ENCODE assay signal across 13 cellular contexts in the genomic region with DNA sequence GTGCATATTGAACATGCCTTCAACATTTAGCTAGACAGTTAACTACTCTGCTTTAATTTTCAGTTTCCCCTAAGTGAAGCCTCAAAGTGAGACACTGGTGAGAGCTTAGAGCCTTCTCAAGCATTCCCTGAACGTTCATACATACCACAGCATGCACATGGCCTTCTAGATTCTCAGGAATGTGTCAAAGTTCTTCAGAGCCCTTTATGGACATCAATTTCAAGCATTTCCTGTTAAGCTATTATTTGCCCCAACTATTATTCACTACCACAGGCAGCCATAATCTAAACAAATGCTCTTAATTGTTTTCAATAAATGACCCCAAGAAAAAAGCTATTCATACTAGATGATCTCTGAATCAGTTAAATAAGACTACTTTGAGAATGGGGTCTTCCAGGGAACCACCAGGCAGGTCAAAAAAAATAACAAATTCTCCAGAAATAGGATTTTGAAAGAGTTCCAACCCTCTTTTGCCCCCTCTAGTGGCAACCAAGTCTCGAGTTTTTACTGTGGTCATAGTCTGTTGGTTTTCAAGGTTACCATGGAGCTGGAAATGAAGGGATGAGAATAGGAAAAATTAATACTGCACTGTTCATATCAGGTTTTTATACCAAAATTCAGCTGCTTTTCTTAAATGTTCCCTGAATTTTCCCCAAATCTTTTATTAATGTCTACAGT.
DNase-seq lines count a peak whose midpoint lies in the region; ATAC-seq and TF ChIP-seq lines count a peak whose summit lies in the region.
"Had no signal": no experiment of that assay in that cellular context is flagged by ENCODE, and none has a peak within 500 bp of the region (broad histone marks: within the 10 kb centered on the region; RNA-seq: fewer than 3 reads in every experiment).

No MANE protein-coding gene starts in this region.

- peak; percentile 58 for TF ChIP-seq CTCF in A673 (conservative IDR thresholded peaks at IDR 0.05; ENCODE audit: low read depth, low read length)
- TF ChIP-seq CTCF in GM12873 (IDR thresholded peaks at IDR 0.05; ENCODE audit: insufficient read depth, low read depth, low read length, missing control alignments) = peak; percentile 13
- TF ChIP-seq CTCF in PC-9 (conservative IDR thresholded peaks at IDR 0.05) = peak; percentile 52; the same call in 1 of the 2 replicates
- TF ChIP-seq CTCF in foreskin fibroblast (IDR thresholded peaks at IDR 0.05; ENCODE audit: low read depth, low read length) = peak; percentile 34
- TF ChIP-seq CTCF in GM13977 (IDR thresholded peaks at IDR 0.05; ENCODE audit: extremely low read depth, insufficient read depth, missing control alignments) = no peak

- H3K27me3 ChIP-seq in A673 (replicated peaks; ENCODE audit: insufficient read depth, low read depth, low read length, poor library complexity) (no peaks in the 10 kb centered on the region), PC-9 (ENCODE audit: insufficient read depth, low read depth) (no peaks in the 10 kb centered on the region)
- H3K27me3 ChIP-seq: BLaER1 treated with 17β-estradiol and CSF1 and Interleukin-3, amounts not matched to agents 10 nM and 100 nM had no signal

- H3K36me3 ChIP-seq in A673 (ENCODE audit: insufficient read depth, low read length, poor library complexity, severe bottlenecking) (no peaks in the 10 kb centered on the region), PC-9 (ENCODE audit: low read depth) (no peaks in the 10 kb centered on the region)
- H3K36me3 ChIP-seq: BLaER1 treated with 17β-estradiol and CSF1 and Interleukin-3, amounts not matched to agents 10 nM and 100 nM had no signal

- H3K27ac ChIP-seq in A673 (ENCODE audit: low read depth, low read length, poor library complexity, severe bottlenecking) = no peak overlapping the region
- H3K27ac ChIP-seq in PC-9 = no peak overlapping the region
- H3K27ac ChIP-seq: BLaER1 treated with 17β-estradiol and CSF1 and Interleukin-3, amounts not matched to agents 10 nM and 100 nM had no signal

- in situ Hi-C loops in GM13977 (cut with MboI; ENCODE audit: low pct_unique_long_range_greater_than_20kb, low sequenced_read_pairs, unreplicated experiment) = no loop called here

- H3K9me2 ChIP-seq in PC-9 (ENCODE audit: insufficient read depth) = no peaks in the 10 kb centered on the region

- H3K4me3 ChIP-seq in A673 (ENCODE audit: low read depth, low read length, poor library complexity, severe bottlenecking) (no peak overlapping the region), PC-9 (no peak overlapping the region), foreskin fibroblast (ENCODE audit: low read depth in 1 of 2, low read length in 2 of 2) (no peak overlapping the region)
- H3K4me3 ChIP-seq: BLaER1 treated with 17β-estradiol and CSF1 and Interleukin-3, amounts not matched to agents 10 nM and 100 nM had no signal

- POLR2A ChIA-PET in A673 (lab: Charles Lee; ENCODE audit: low non-redundant PET) (no interaction called here), PC-9 (lab: Charles Lee; ENCODE audit: unreplicated experiment) (no interaction called here)

- H3K4me1 ChIP-seq in A673 (ENCODE audit: insufficient read depth, low read length, poor library complexity, severe bottlenecking) (peaks cover 9% of the 10 kb centered on the region), PC-9 (replicated peaks; ENCODE audit: insufficient read depth) (no peaks in the 10 kb centered on the region)
- H3K4me1 ChIP-seq: BLaER1 treated with 17β-estradiol and CSF1 and Interleukin-3, amounts not matched to agents 10 nM and 100 nM had no signal

- H3K9me3 ChIP-seq in A673 (ENCODE audit: low read depth, low read length, poor library complexity, severe bottlenecking) = peaks cover 7% of the 10 kb centered on the region
- no peaks in the 10 kb centered on the region for H3K9me3 ChIP-seq in PC-9 (ENCODE audit: insufficient read depth, low read depth)

- no peaks in the 10 kb centered on the region for H3K79me2 ChIP-seq in PC-9 (ENCODE audit: low read depth)

- CTCF ChIA-PET in A673 (lab: Charles Lee) = interaction anchor here (0.6 to 0.7 kb wide), 3 partner anchors 81 to 281 kb away, joined by 3 to 6 read pairs (median 4); no protein-coding TSS in a partner anchor
- CTCF ChIA-PET in PC-9 (lab: Charles Lee) = interaction anchor here (0.6 kb wide), 1 partner anchor 77 kb away, joined by 3 read pairs; no protein-coding TSS in a partner anchor

- H3F3A ChIP-seq in PC-9 (ENCODE audit: insufficient read depth, low read depth) = no peaks in the 10 kb centered on the region

- intact Hi-C loops in A673 (cut with micrococcal nuclease; ENCODE audit: unreplicated experiment) (loop anchor here (5.0 kb wide), 1 partner anchor 396 kb away; no protein-coding TSS in a partner anchor), PC-9 (cut with micrococcal nuclease; ENCODE audit: unreplicated experiment) (no loop called here)

- H3K4me2 ChIP-seq in PC-9 = no peak overlapping the region
- H3K4me2 ChIP-seq: BLaER1 treated with 17β-estradiol and CSF1 and Interleukin-3, amounts not matched to agents 10 nM and 100 nM had no signal

- DNase-seq in A673 (ENCODE audit: low spot score) (peak; percentile 44), PC-9 (no peak), foreskin fibroblast (no peak), kidney glomerular epithelial cell (lab: John Stamatoyannopoulos, UW) (no peak), GM13977 (ENCODE audit: low spot score) (no peak)
- DNase-seq: activated CD4-positive, alpha-beta memory T cell treated with anti-CD3 and anti-CD28 coated beads for 36 hours; natural killer cell; NCI-H2171 had no signal

- no peak overlapping the region for H2AFZ ChIP-seq in PC-9

- no TSS peak for BruUV-seq in A673 (replicated peaks; lab: Mats Ljungman, UMichigan)
- BruUV-seq in PC-9 (replicated peaks; lab: Mats Ljungman, UMichigan) = no TSS peak

- no peak for ATAC-seq in GM19463 (IDR thresholded peaks at IDR 0.05; ENCODE audit: unreplicated experiment)
- no peak for ATAC-seq in GM18502 (IDR thresholded peaks at IDR 0.05; ENCODE audit: poor library complexity, unreplicated experiment)
- ATAC-seq: natural killer cell; stimulated activated memory B cell treated with anti-CD40 and anti-IgM and Interleukin-4, amounts not matched to agents 10 μg/mL and 1 μg/mL and 100 μg/mL, for 72 hours had no signal

- no peaks in the 10 kb centered on the region for H4K20me1 ChIP-seq in PC-9 (ENCODE audit: insufficient read depth)
- H4K20me1 ChIP-seq: BLaER1 treated with 17β-estradiol and CSF1 and Interleukin-3, amounts not matched to agents 10 nM and 100 nM had no signal
